In the genomic region with DNA sequence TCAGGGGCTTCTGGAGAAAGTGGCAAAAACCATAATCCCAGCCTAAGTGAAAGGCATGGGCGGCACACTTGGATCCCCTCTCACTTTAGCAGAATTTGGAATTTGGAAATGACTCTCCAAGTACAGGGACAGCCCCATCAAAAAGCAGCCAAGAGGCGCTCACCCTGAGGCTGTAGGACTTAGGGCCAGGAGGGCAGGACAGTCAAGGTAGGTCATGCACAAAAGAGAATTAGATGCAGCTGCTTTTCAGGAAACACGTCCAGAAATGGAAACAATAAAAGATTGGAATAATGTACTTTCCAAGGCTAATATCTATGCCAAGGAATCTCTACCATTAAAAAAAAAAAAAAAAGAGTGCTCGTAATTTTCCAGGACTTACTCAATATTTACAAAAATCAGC, we compare ENCODE assay signal across 28 cellular contexts.
"Had no signal": no experiment of that assay in that cellular context is flagged by ENCODE, and none has a peak within 500 bp of the region (broad histone marks: within the 10 kb centered on the region; RNA-seq: fewer than 3 reads in every experiment).

No MANE protein-coding gene starts in this region.

- H3K4me3 ChIP-seq: esophagus muscularis mucosa, gastrocnemius medialis, pancreas, psoas muscle, smooth muscle cell, tibial nerve, uterus had no signal

- H3K27me3 Mint-ChIP-seq: activated B cell treated with CpG ODN at 0.5 μM for 24 hours; activated CD8-positive, alpha-beta T cell treated with anti-CD3 and anti-CD28 coated beads for 36 hours; activated T-helper 17 cell treated with anti-CD3 and anti-CD28 coated beads, Interleukin-2, amount 50 U/mL, for 72 hours; stimulated activated naive B cell treated with anti-CD40 and anti-IgM and Interleukin-4, amounts not matched to agents 10 μg/mL and 1 μg/mL and 100 μg/mL, for 72 hours had no signal

- H3K27ac ChIP-seq: esophagus muscularis mucosa, gastrocnemius medialis, pancreas, psoas muscle, tibial nerve, uterus had no signal

- H3K27me3 ChIP-seq: esophagus muscularis mucosa, gastrocnemius medialis, pancreas, tibial nerve, uterus had no signal

- H3K4me1 ChIP-seq: psoas muscle, uterus had no signal

- FAIRE-seq: kidney, pancreas had no signal

- H3K36me3 ChIP-seq: gastrocnemius medialis, pancreas, uterus had no signal

- H3K4me2 ChIP-seq: smooth muscle cell had no signal

- H3K9me3 Mint-ChIP-seq: activated B cell treated with CpG ODN at 0.5 μM for 24 hours; activated CD8-positive, alpha-beta T cell treated with anti-CD3 and anti-CD28 coated beads for 36 hours; activated T-cell treated with anti-CD3 and anti-CD28 coated beads, Interleukin-2, amount 50 U/mL, for 4 hours; activated T-helper 17 cell treated with anti-CD3 and anti-CD28 coated beads, Interleukin-2, amount 50 U/mL, for 72 hours; endodermal cell; stimulated activated naive B cell treated with anti-CD40 and anti-IgM and Interleukin-4, amounts not matched to agents 10 μg/mL and 1 μg/mL and 100 μg/mL, for 72 hours; T-helper 2 cell treated with Interferon-gamma antibody and Interleukin-4, amounts not matched to agents 5 μg/mL and 100 μg/mL, for 36 hours had no signal

- ATAC-seq: activated CD8-positive, alpha-beta T cell treated with anti-CD3 and anti-CD28 coated beads for 36 hours; activated T-cell treated with anti-CD3 and anti-CD28 coated beads, Interleukin-2, amount 50 U/mL, for 4 hours; activated T-helper 17 cell treated with anti-CD3 and anti-CD28 coated beads, Interleukin-2, amount 50 U/mL, for 72 hours; gastrocnemius medialis; psoas muscle; stimulated activated naive B cell treated with anti-CD40 and anti-IgM and Interleukin-4, amounts not matched to agents 10 μg/mL and 1 μg/mL and 100 μg/mL, for 72 hours had no signal

- H3K9me3 ChIP-seq: esophagus muscularis mucosa, gastrocnemius medialis, pancreas, psoas muscle, tibial nerve, uterus had no signal

- H3K27ac Mint-ChIP-seq: activated B cell treated with CpG ODN at 0.5 μM for 24 hours; activated CD8-positive, alpha-beta T cell treated with anti-CD3 and anti-CD28 coated beads for 36 hours; activated T-helper 17 cell treated with anti-CD3 and anti-CD28 coated beads, Interleukin-2, amount 50 U/mL, for 72 hours; endodermal cell; stimulated activated naive B cell treated with anti-CD40 and anti-IgM and Interleukin-4, amounts not matched to agents 10 μg/mL and 1 μg/mL and 100 μg/mL, for 72 hours; T-helper 2 cell treated with Interferon-gamma antibody and Interleukin-4, amounts not matched to agents 5 μg/mL and 100 μg/mL, for 36 hours had no signal

- H3K4me3 Mint-ChIP-seq: activated B cell treated with CpG ODN at 0.5 μM for 24 hours; activated CD8-positive, alpha-beta T cell treated with anti-CD3 and anti-CD28 coated beads for 36 hours; activated T-cell treated with anti-CD3 and anti-CD28 coated beads, Interleukin-2, amount 50 U/mL, for 4 hours; activated T-helper 17 cell treated with anti-CD3 and anti-CD28 coated beads, Interleukin-2, amount 50 U/mL, for 72 hours; endodermal cell; stimulated activated naive B cell treated with anti-CD40 and anti-IgM and Interleukin-4, amounts not matched to agents 10 μg/mL and 1 μg/mL and 100 μg/mL, for 72 hours; T-helper 2 cell treated with Interferon-gamma antibody and Interleukin-4, amounts not matched to agents 5 μg/mL and 100 μg/mL, for 36 hours had no signal

- DNase-seq: activated B cell treated with CpG ODN at 0.5 μM for 24 hours; activated CD4-positive, alpha-beta T cell treated with anti-CD3 and anti-CD28 coated beads, Interleukin-2, amount 50 U/mL, for 1 hour; activated CD8-positive, alpha-beta T cell treated with anti-CD3 and anti-CD28 coated beads for 36 hours; activated gamma-delta T cell treated with Interleukin-2 at 50 U/mL for 16 hours; activated naive CD4-positive, alpha-beta T cell treated with anti-CD3 and anti-CD28 coated beads, Interleukin-2, amount 50 U/mL, for 16 hours; activated T-cell treated with anti-CD3 and anti-CD28 coated beads, Interleukin-2, amount 50 U/mL, for 4 hours; amniotic stem cell; central memory CD4-positive, alpha-beta T cell; endodermal cell; gastrocnemius medialis; hippocampal formation; kidney; left colon; mammary epithelial cell; nucleus accumbens; pancreas; psoas muscle; stimulated activated CD4-positive, alpha-beta T cell treated with anti-CD3 and anti-CD28 coated beads, Interleukin-1b, Interleukin-23, amount 100 ng/mL, for 48 hours; stimulated activated CD4-positive, alpha-beta T cell treated with anti-CD3 and anti-CD28 coated beads, Interleukin-4, amount 100 ng/mL, for 4 hours; stimulated activated CD8-positive, alpha-beta memory T cell treated with anti-CD3 and anti-CD28 coated beads, Interleukin-4, amount 100 ng/mL, for 48 hours; stimulated activated naive B cell treated with anti-CD40 and anti-IgM and Interleukin-4, amounts not matched to agents 10 μg/mL and 1 μg/mL and 100 μg/mL, for 72 hours; T-helper 1 cell; uterus had no signal

- H3K4me1 Mint-ChIP-seq: activated B cell treated with CpG ODN at 0.5 μM for 24 hours; activated T-helper 17 cell treated with anti-CD3 and anti-CD28 coated beads, Interleukin-2, amount 50 U/mL, for 72 hours had no signal
